Comparison of ENCODE assay signal across 8 cellular contexts in genomic region chr9:94623253-94623652, GRCh38. TPM values are rescaled to one million over a fixed set of nuclear protein-coding genes. Genes with fewer than 3 reads are reported as not detected.
DNase-seq lines count a peak whose midpoint lies in the region; ATAC-seq and TF ChIP-seq lines count a peak whose summit lies in the region.

No MANE protein-coding gene starts in this region.

- H3K4me3 Mint-ChIP-seq in immature natural killer cell = no peak overlapping the region

- ATAC-seq in right cardiac atrium = no peak

- TF ChIP-seq CTCF in uterus (IDR thresholded peaks at IDR 0.05) = no peak

- no peak overlapping the region for H3K27ac ChIP-seq in right cardiac atrium (ENCODE audit: low read length)
- no peak overlapping the region for H3K27ac ChIP-seq in uterus

- no peak for TF ChIP-seq POLR2A in uterus (IDR thresholded peaks at IDR 0.05)

- H3K36me3 Mint-ChIP-seq in immature natural killer cell = peaks cover 4 to 21% (median 13%) of the 10 kb centered on the region in 3 donors

- H3K4me3 ChIP-seq in right cardiac atrium (ENCODE audit: low read length) = no peak overlapping the region
- H3K4me3 ChIP-seq in uterus = no peak overlapping the region

- H3K4me1 ChIP-seq in right cardiac atrium (ENCODE audit: control insufficient read depth, insufficient read depth, low read length) (peaks cover 3% of the 10 kb centered on the region), uterus (no peaks in the 10 kb centered on the region)

- no peaks in the 10 kb centered on the region for H3K36me3 ChIP-seq in uterus

- H3K27me3 ChIP-seq in right cardiac atrium (ENCODE audit: control insufficient read depth, insufficient read depth) (no peaks in the 10 kb centered on the region), uterus (no peaks in the 10 kb centered on the region)

- H3K27ac Mint-ChIP-seq in immature natural killer cell = no peak overlapping the region

- peaks cover 1 to 10% (median 2%) of the 10 kb centered on the region in 3 donors for H3K27me3 Mint-ChIP-seq in immature natural killer cell (ENCODE audit: low read depth in 3 of 3)

- no peaks in the 10 kb centered on the region for H3K9me3 Mint-ChIP-seq in immature natural killer cell

- peaks cover 0 to 1% of the 10 kb centered on the region in 2 donors for H3K4me1 Mint-ChIP-seq in immature natural killer cell

- WGBS in right cardiac atrium = 72% methylated on average over 9 of the region's 9 CpGs

- intact Hi-C loops in right cardiac atrium (cut with DNase I) = no loop called here
- intact Hi-C loops in uterus (cut with DNase I; ENCODE audit: low total_unique reads) = no loop called here

- H3K9me3 ChIP-seq in right cardiac atrium (ENCODE audit: control insufficient read depth, low read length) (no peaks in the 10 kb centered on the region), uterus (no peaks in the 10 kb centered on the region)

- DNase-seq in CD1c-positive myeloid dendritic cell (ENCODE audit: extremely low spot score) (peak; percentile 56), H4 (ENCODE audit: low spot score) (peak; percentile 47), SK-N-DZ (ENCODE audit: low spot score) (peak; percentile 87), right cardiac atrium (peak in 2 of 3 donors; percentile 64 to 66), uterus (no peak), NCI-H2107 treated with DMSO at 0.1 percent for 48 hours (lab: John Stamatoyannopoulos, UW; ENCODE audit: unreplicated experiment) (no peak), immature natural killer cell (no peak), NCI-H187 (lab: John Stamatoyannopoulos, UW) (no peak)

RNA-seq across cellular contexts. Expression of gene FBP1, which starts 16.1 kb away (rescaled TPM):
- total RNA-seq in H4 (2014; rRNA removed; shearing (Covaris generic)) = not detected in 2 replicates
- polyA plus RNA-seq in SK-N-DZ (2014; cell fraction: cytosol; rRNA removed) = 11.3 and 11.4 TPM in 2 replicates
- polyA plus RNA-seq in SK-N-DZ (2014; cell fraction: nucleus; rRNA removed) = 7.4 and 9.7 TPM in 2 replicates
- total RNA-seq in right cardiac atrium = 1 to 10 TPM; 2.4 to 3.8 (median 3.0) TPM
- polyA plus RNA-seq in right cardiac atrium = 1.9 TPM
- total RNA-seq in uterus = 1 to 10 TPM in 1 of 4 donors, under 1 TPM in 2, not detected in 1; 0.29 to 2.6 (median 0.90) TPM
- polyA plus RNA-seq in immature natural killer cell = 10 to 100 TPM; 17.8 to 25.5 (median 22.0) TPM

RNA-seq across cellular contexts. Expression of gene FBP2, which starts 29.6 kb away (rescaled TPM):
- total RNA-seq in H4 (2014; rRNA removed; shearing (Covaris generic)) = 0.17 and 0.41 TPM in 2 replicates
- polyA plus RNA-seq in SK-N-DZ (2014; cell fraction: cytosol; rRNA removed) = not detected in 2 replicates
- polyA plus RNA-seq in SK-N-DZ (2014; cell fraction: nucleus; rRNA removed) = not detected in 2 replicates
- total RNA-seq in right cardiac atrium = under 1 TPM in 1 of 4 donors, not detected in 3; 0.23 TPM
- not detected for polyA plus RNA-seq in right cardiac atrium
- not detected for total RNA-seq in uterus
- polyA plus RNA-seq in immature natural killer cell = not detected

Comparison
In these comparisons a context has a peak if more than half of its experiments do, and no peak if none do; other contexts are left out.
1. DNase-seq: peak in CD1c-positive myeloid dendritic cell (single experiment), H4 (single experiment), SK-N-DZ (single experiment) and right cardiac atrium (2 of 3); none in uterus (0 of 2), NCI-H2107 treated with DMSO at 0.1 percent for 48 hours (single experiment), immature natural killer cell (0 of 3) and NCI-H187 (0 of 2).